Comparison of ENCODE assay signal across 20 cellular contexts in genomic region chr22:35705141-35705540, GRCh38. TPM values are rescaled to one million over a fixed set of nuclear protein-coding genes. Genes with fewer than 3 reads are reported as not detected.
DNase-seq lines count a peak whose midpoint lies in the region; FAIRE-seq and TF ChIP-seq lines count a peak whose summit lies in the region.
"Had no signal": no experiment of that assay in that cellular context is flagged by ENCODE, and none has a peak within 500 bp of the region (broad histone marks: within the 10 kb centered on the region; RNA-seq: fewer than 3 reads in every experiment).

No MANE protein-coding gene starts in this region.

- H4K20me1 ChIP-seq in PC-9 (ENCODE audit: insufficient read depth) (no peaks in the 10 kb centered on the region), endothelial cell of umbilical vein (replicated peaks; ENCODE audit: control insufficient read depth, extremely low read depth, insufficient read depth, low read length) (no peaks in the 10 kb centered on the region), osteoblast (ENCODE audit: insufficient read depth, low read length) (no peaks in the 10 kb centered on the region)

- TF ChIP-seq POLR2A in endothelial cell of umbilical vein (IDR thresholded peaks at IDR 0.05; ENCODE audit: low read depth, low read length) = no peak

- DNase-seq in EH (ENCODE audit: low read depth) (peak; percentile 90), PC-9 (peak; percentile 19 to 88), endothelial cell of umbilical vein (ENCODE audit: low read depth, low spot score) (peak; percentile 69), osteoblast (ENCODE audit: insufficient read length, low spot score, missing footprints) (peak; percentile 96), NCI-H2107 treated with DMSO at 0.1 percent for 48 hours (lab: John Stamatoyannopoulos, UW; ENCODE audit: unreplicated experiment) (no peak), CD1c-positive myeloid dendritic cell (ENCODE audit: extremely low spot score) (no peak), OCI-M2 (lab: John Stamatoyannopoulos, UW; ENCODE audit: unreplicated experiment) (no peak), 8988T (no peak)
- DNase-seq: activated CD4-positive, alpha-beta T cell treated with anti-CD3 and anti-CD28 coated beads, Interleukin-2, amount 50 U/mL, for 4 hours; CD4-positive, alpha-beta memory T cell; GF-D8; NCI-H510A; RPMI8226; stimulated activated CD4-positive, alpha-beta T cell treated with anti-CD3 and anti-CD28 coated beads, Interleukin-2, amount 100 ng/mL, for 24 hours; T-helper 9 cell had no signal

- POLR2A ChIA-PET in PC-9 (lab: Charles Lee; ENCODE audit: unreplicated experiment) (interaction anchor here (0.8 kb wide), 1 partner anchor 75 kb away, joined by 25 read pairs; no protein-coding TSS in a partner anchor), endothelial cell of umbilical vein (lab: Charles Lee) (no interaction called here)

- no peak overlapping the region for H3K9ac ChIP-seq in endothelial cell of umbilical vein (replicated peaks; ENCODE audit: extremely low read depth, insufficient read depth, low read length)

- CTCF ChIA-PET in PC-9 (lab: Charles Lee) = interaction anchor here (0.7 kb wide), 1 partner anchor 422 kb away, joined by 3 read pairs; no protein-coding TSS in a partner anchor
- CTCF ChIA-PET in endothelial cell of umbilical vein (lab: Charles Lee) = interaction anchor here (2.0 kb wide), 1 partner anchor 361 kb away, joined by 6 read pairs; no protein-coding TSS in a partner anchor

- no peaks in the 10 kb centered on the region for H3K9me2 ChIP-seq in PC-9 (ENCODE audit: insufficient read depth)

- peak overlapping the region; percentile 55 for H3K27ac ChIP-seq in PC-9
- no peak overlapping the region for H3K27ac ChIP-seq in endothelial cell of umbilical vein (ENCODE audit: insufficient read depth, low read depth, low read length)
- no peak overlapping the region for H3K27ac ChIP-seq in osteoblast (ENCODE audit: low read depth, low read length)
- H3K27ac ChIP-seq: epithelial cell of prostate, prostate gland had no signal

- peak overlapping the region; percentile 39 for H3K4me2 ChIP-seq in PC-9
- no peak overlapping the region for H3K4me2 ChIP-seq in endothelial cell of umbilical vein (ENCODE audit: insufficient read depth, low read length)
- H3K4me2 ChIP-seq in osteoblast (ENCODE audit: insufficient read depth, low read length) = peak overlapping the region; percentile 22

- no peaks in the 10 kb centered on the region for H3K9me3 ChIP-seq in PC-9 (ENCODE audit: insufficient read depth, low read depth)
- no peaks in the 10 kb centered on the region for H3K9me3 ChIP-seq in endothelial cell of umbilical vein (replicated peaks; ENCODE audit: control insufficient read depth, insufficient read depth, low read length)
- H3K9me3 ChIP-seq in osteoblast (ENCODE audit: low read depth, low read length) = no peaks in the 10 kb centered on the region
- H3K9me3 ChIP-seq: HAP-1, prostate gland had no signal

- peaks cover 12% of the 10 kb centered on the region; the same call in 1 of the 2 replicates for H3F3A ChIP-seq in PC-9 (ENCODE audit: insufficient read depth, low read depth)

- H3K4me3 ChIP-seq in PC-9 (no peak overlapping the region), endothelial cell of umbilical vein (replicated peaks in 1 of 3; ENCODE audit: insufficient read depth in 1 of 3, low read depth in 1 of 3, low read length in 3 of 3) (no peak overlapping the region), osteoblast (ENCODE audit: insufficient read depth, low read length) (no peak overlapping the region)
- H3K4me3 ChIP-seq: HAP-1, prostate gland had no signal

- H3K27me3 ChIP-seq in PC-9 (ENCODE audit: insufficient read depth, low read depth) = no peaks in the 10 kb centered on the region
- peaks cover 0 to 4% of the 10 kb centered on the region in 2 experiments for H3K27me3 ChIP-seq in endothelial cell of umbilical vein (ENCODE audit: control insufficient read depth in 2 of 2, insufficient read depth in 2 of 2, low read length in 2 of 2)
- no peaks in the 10 kb centered on the region for H3K27me3 ChIP-seq in osteoblast (ENCODE audit: insufficient read depth, low read length)

- TF ChIP-seq CTCF in PC-9 (conservative IDR thresholded peaks at IDR 0.05) (no peak), endothelial cell of umbilical vein (IDR thresholded peaks at IDR 0.05; ENCODE audit: extremely low read depth in 1 of 2, insufficient read depth in 1 of 2, low read depth in 1 of 2, low read length in 2 of 2) (no peak), osteoblast (IDR thresholded peaks at IDR 0.05; ENCODE audit: extremely low read depth, low read depth, low read length) (no peak)

- BruUV-seq in PC-9 (replicated peaks; lab: Mats Ljungman, UMichigan) (no TSS peak), endothelial cell of umbilical vein (replicated peaks; lab: Mats Ljungman, UMichigan) (no TSS peak)

- peak; percentile 87 for FAIRE-seq in endothelial cell of umbilical vein (lab: Jason Lieb, UNC)

- intact Hi-C loops in PC-9 (cut with micrococcal nuclease; ENCODE audit: unreplicated experiment) = no loop called here
- intact Hi-C loops in endothelial cell of umbilical vein (cut with micrococcal nuclease) = no loop called here

- H3K4me1 ChIP-seq in PC-9 (replicated peaks; ENCODE audit: insufficient read depth) (peaks cover 15% of the 10 kb centered on the region), endothelial cell of umbilical vein (ENCODE audit: control insufficient read depth, extremely low read depth, insufficient read depth, low read length) (peaks cover 5% of the 10 kb centered on the region), osteoblast (ENCODE audit: insufficient read depth, low read length) (peaks cover 26% of the 10 kb centered on the region)
- H3K4me1 ChIP-seq: HAP-1, prostate gland had no signal

- dilution Hi-C loops in endothelial cell of umbilical vein (cut with MboI; ENCODE audit: extremely low pct_ligation_motif_present, low sequenced_read_pairs) = no loop called here

- H2AFZ ChIP-seq in PC-9 (no peak overlapping the region), endothelial cell of umbilical vein (ENCODE audit: low read depth, low read length) (no peak overlapping the region), osteoblast (ENCODE audit: low read length) (no peak overlapping the region)

- H3K79me2 ChIP-seq in PC-9 (ENCODE audit: low read depth) (no peaks in the 10 kb centered on the region), endothelial cell of umbilical vein (ENCODE audit: control insufficient read depth, insufficient read depth, low read length) (no peaks in the 10 kb centered on the region), osteoblast (ENCODE audit: insufficient read depth, low read length) (no peaks in the 10 kb centered on the region)

- H3K9me1 ChIP-seq in endothelial cell of umbilical vein (replicated peaks; ENCODE audit: control insufficient read depth, extremely low read depth, insufficient read depth, low read length) = no peaks in the 10 kb centered on the region

- H3K36me3 ChIP-seq in PC-9 (ENCODE audit: low read depth) = no peaks in the 10 kb centered on the region
- H3K36me3 ChIP-seq in endothelial cell of umbilical vein (ENCODE audit: control insufficient read depth in 2 of 2, extremely low read depth in 1 of 2, insufficient read depth in 2 of 2, low read length in 2 of 2) = no peaks in the 10 kb centered on the region
- H3K36me3 ChIP-seq in osteoblast (ENCODE audit: insufficient read depth, low read length) = no peaks in the 10 kb centered on the region
- H3K36me3 ChIP-seq: HAP-1, prostate gland had no signal

TF ChIP-seq in endothelial cell of umbilical vein, 7 proteins besides CTCF, POLR2A, EP300 and RAD21:
- peak; percentile 59 for TF ChIP-seq JUN (IDR thresholded peaks at IDR 0.05; ENCODE audit: borderline replicate concordance, insufficient read depth, insufficient read length, low read depth)
- TF ChIP-seq GATA2 (IDR thresholded peaks at IDR 0.05; ENCODE audit: insufficient read depth, insufficient read length, low read depth, low read length) = peak; percentile 56
- peak; percentile 75 for TF ChIP-seq FOS (IDR thresholded peaks at IDR 0.05; ENCODE audit: borderline replicate concordance, insufficient read depth, low read length)
- TF ChIP-seq MAX (IDR thresholded peaks at IDR 0.05; ENCODE audit: insufficient read depth, insufficient read length) = no peak

RNA-seq across cellular contexts. Expression of gene APOL5, which starts 12.5 kb away (rescaled TPM):
- total RNA-seq in PC-9 (2021) (not detected in 2 replicates), endothelial cell of umbilical vein (not detected in 2 replicates), osteoblast (not detected in 2 replicates)
- not detected in 2 replicates for polyA plus RNA-seq in endothelial cell of umbilical vein
- polyA plus RNA-seq in endothelial cell of umbilical vein (2011; cell fraction: cytosol; rRNA removed) = not detected in 2 replicates
- not detected in 2 replicates for polyA plus RNA-seq in endothelial cell of umbilical vein (2011; cell fraction: nucleus; rRNA removed)
- polyA plus RNA-seq in endothelial cell of umbilical vein (2012) = not detected in 2 replicates
- not detected in 2 replicates for polyA minus RNA-seq in endothelial cell of umbilical vein
- polyA minus RNA-seq in endothelial cell of umbilical vein (2011; cell fraction: cytosol; rRNA and poly(A)+ RNA removed) = not detected
- not detected in 2 replicates for polyA minus RNA-seq in endothelial cell of umbilical vein (2011; cell fraction: nucleus; rRNA and poly(A)+ RNA removed)
- total RNA-seq: activated T-helper 17 cell treated with anti-CD3 and anti-CD28 coated beads, Interleukin-2, amount 50 U/mL, for 72 hours; cardiac septum; CD4-positive, alpha-beta memory T cell; prostate gland had no signal
- polyA plus RNA-seq: CD4-positive, alpha-beta memory T cell had no signal

RNA-seq across cellular contexts. Expression of gene APOL6, which starts 56.9 kb away (rescaled TPM):
- 16.7 and 18.6 TPM in 2 replicates for total RNA-seq in PC-9 (2021)
- total RNA-seq in endothelial cell of umbilical vein = 1.3 and 3.0 TPM in 2 replicates
- 0.33 TPM in 2 replicates for polyA plus RNA-seq in endothelial cell of umbilical vein
- polyA plus RNA-seq in endothelial cell of umbilical vein (2011; cell fraction: cytosol; rRNA removed) = 0.36 and 0.38 TPM in 2 replicates
- 0.39 and 0.40 TPM in 2 replicates for polyA plus RNA-seq in endothelial cell of umbilical vein (2011; cell fraction: nucleus; rRNA removed)
- 0.46 and 0.55 TPM in 2 replicates for polyA plus RNA-seq in endothelial cell of umbilical vein (2012)
- 1.1 TPM in 2 replicates for polyA minus RNA-seq in endothelial cell of umbilical vein
- 7.2 TPM for polyA minus RNA-seq in endothelial cell of umbilical vein (2011; cell fraction: cytosol; rRNA and poly(A)+ RNA removed)
- 0.77 and 0.96 TPM in 2 replicates for polyA minus RNA-seq in endothelial cell of umbilical vein (2011; cell fraction: nucleus; rRNA and poly(A)+ RNA removed)
- total RNA-seq in osteoblast = 40.7 and 51.8 TPM in 2 replicates

Comparison
In these comparisons a context has a peak if more than half of its experiments do, and no peak if none do; other contexts are left out.
1. DNase-seq: peak in EH (single experiment), PC-9 (2 of 2), endothelial cell of umbilical vein (single experiment) and osteoblast (single experiment); none in NCI-H2107 treated with DMSO at 0.1 percent for 48 hours (single experiment), CD1c-positive myeloid dendritic cell (single experiment), OCI-M2 (single experiment) and 8988T (single experiment).